ENCODE assay signal across 1 cellular context in genomic region chr15:75095594-75095993, GRCh38.
TF ChIP-seq lines count a peak whose summit lies in the region.

No MANE protein-coding gene starts in this region.

TF ChIP-seq in GM12878, 131 proteins besides CTCF, POLR2A, EP300 and RAD21 (continued from another document):
- TF ChIP-seq BHLHE40 (IDR thresholded peaks at IDR 0.05; ENCODE audit: borderline replicate concordance in 1 of 2, low read depth in 2 of 2, low read length in 1 of 2), result peak; percentile 48 to 59; a peak in 2 of 4 replicates
- TF ChIP-seq SMAD1 (IDR thresholded peaks at IDR 0.05; ENCODE audit: low read depth, partially characterized antibody), result peak; percentile 42
- peak; percentile 83 for TF ChIP-seq TBL1XR1 (IDR thresholded peaks at IDR 0.05; ENCODE audit: low read depth, low read length)
